17 cellular contexts compared by ENCODE assay signal in the genomic region with DNA sequence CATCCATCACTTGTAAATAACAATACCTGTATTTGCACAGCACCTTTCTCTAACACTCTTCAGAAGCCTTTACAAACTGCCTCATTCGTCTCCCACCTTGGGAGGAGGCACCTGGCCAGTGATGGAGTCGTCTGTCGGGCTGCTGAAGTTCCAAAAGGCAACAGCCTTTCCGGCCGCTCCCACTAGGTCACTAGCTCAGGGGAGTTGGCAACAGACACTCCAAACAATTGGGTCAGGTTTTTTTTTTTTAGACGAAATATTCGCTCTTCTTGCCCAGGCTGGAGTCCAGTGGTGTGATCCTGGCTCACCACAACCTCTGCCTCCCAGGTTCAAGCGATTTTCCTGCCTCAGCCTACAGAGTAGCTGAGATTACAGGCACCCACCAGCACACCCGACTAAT. TPM values are rescaled to one million over a fixed set of nuclear protein-coding genes. Genes with fewer than 3 reads are reported as not detected.
DNase-seq lines count a peak whose midpoint lies in the region; ATAC-seq and TF ChIP-seq lines count a peak whose summit lies in the region.
"Had no signal": no experiment of that assay in that cellular context is flagged by ENCODE, and none has a peak within 500 bp of the region (broad histone marks: within the 10 kb centered on the region; RNA-seq: fewer than 3 reads in every experiment).

No MANE protein-coding gene starts in this region.

- TF ChIP-seq CTCF in right atrium auricular region (IDR thresholded peaks at IDR 0.05) (no peak), uterus (IDR thresholded peaks at IDR 0.05) (no peak)

- peak overlapping the region; percentile 14 for H3K4me3 Mint-ChIP-seq in activated naive CD8-positive, alpha-beta T cell treated with anti-CD3 and anti-CD28 coated beads for 36 hours
- H3K4me3 Mint-ChIP-seq: T-helper 2 cell treated with Interferon-gamma antibody and Interleukin-4, amounts not matched to agents 5 μg/mL and 100 μg/mL, for 36 hours had no signal

- peaks cover 55% of the 10 kb centered on the region for H3K4me1 Mint-ChIP-seq in activated naive CD8-positive, alpha-beta T cell treated with anti-CD3 and anti-CD28 coated beads for 36 hours

- no peak for ATAC-seq in Right ventricle myocardium superior (ENCODE audit: poor library complexity)
- peak; percentile 57 for ATAC-seq in left lobe of liver
- ATAC-seq: natural killer cell had no signal

- H3K27me3 ChIP-seq in right atrium auricular region (no peaks in the 10 kb centered on the region), uterus (no peaks in the 10 kb centered on the region), MG63 (no peaks in the 10 kb centered on the region)
- H3K27me3 ChIP-seq: SJCRH30 had no signal

- DNase-seq in right atrium auricular region (ENCODE audit: low spot score) (no peak), Right ventricle myocardium superior (no peak), left lobe of liver (ENCODE audit: low spot score) (peak; percentile 77), uterus (no peak), MG63 (no peak), H4 (ENCODE audit: low spot score) (no peak)
- no peak for DNase-seq in activated naive CD8-positive, alpha-beta T cell treated with anti-CD3 and anti-CD28 coated beads for 36 hours
- DNase-seq in central memory CD4-positive, alpha-beta T cell = no peak
- DNase-seq: activated T-cell treated with anti-CD3 and anti-CD28 coated beads for 4 hours, MM.1S, natural killer cell, NCI-H187 treated with DMSO at 0.1 percent for 48 hours, NCI-H526, SJCRH30 had no signal

- intact Hi-C loops in Right ventricle myocardium superior (cut with DNase I) (loop anchor here (5.0 kb wide), 1 partner anchor 55 kb away; no protein-coding TSS in a partner anchor), uterus (cut with DNase I; ENCODE audit: low total_unique reads) (no loop called here)

- H3K4me1 ChIP-seq in right atrium auricular region (peaks cover 0 to 45% of the 10 kb centered on the region in 2 donors), uterus (peaks cover 0 to 19% of the 10 kb centered on the region in 2 donors)
- H3K4me1 ChIP-seq: SJCRH30 had no signal

- H3K27me3 Mint-ChIP-seq in activated naive CD8-positive, alpha-beta T cell treated with anti-CD3 and anti-CD28 coated beads for 36 hours = no peaks in the 10 kb centered on the region
- H3K27me3 Mint-ChIP-seq: progenitor cell of endocrine pancreas had no signal

- peaks cover 6% of the 10 kb centered on the region for H3K36me3 ChIP-seq in right atrium auricular region
- no peaks in the 10 kb centered on the region for H3K36me3 ChIP-seq in uterus
- H3K36me3 ChIP-seq in MG63 = peaks cover 44% of the 10 kb centered on the region
- H3K36me3 ChIP-seq: SJCRH30 had no signal

- H3K9me3 ChIP-seq in right atrium auricular region = no peaks in the 10 kb centered on the region
- H3K9me3 ChIP-seq in uterus = no peaks in the 10 kb centered on the region
- H3K9me3 ChIP-seq in MG63 = no peaks in the 10 kb centered on the region
- H3K9me3 ChIP-seq: HAP-1, SJCRH30 had no signal

- H3K27ac ChIP-seq in right atrium auricular region (peak overlapping the region; percentile 59 to 65), uterus (peak overlapping the region; percentile 35 to 46)
- H3K27ac ChIP-seq: SJCRH30 had no signal

- H3K27ac Mint-ChIP-seq in activated naive CD8-positive, alpha-beta T cell treated with anti-CD3 and anti-CD28 coated beads for 36 hours = peak overlapping the region; percentile 34
- H3K27ac Mint-ChIP-seq: progenitor cell of endocrine pancreas had no signal

- H3K4me3 ChIP-seq in right atrium auricular region (no peak overlapping the region), uterus (no peak overlapping the region), MG63 (no peak overlapping the region)
- H3K4me3 ChIP-seq: HAP-1, SJCRH30 had no signal

- H3K36me3 Mint-ChIP-seq in activated naive CD8-positive, alpha-beta T cell treated with anti-CD3 and anti-CD28 coated beads for 36 hours = peaks cover 38% of the 10 kb centered on the region
- H3K36me3 Mint-ChIP-seq: natural killer cell had no signal

- no peak for TF ChIP-seq POLR2A in uterus (IDR thresholded peaks at IDR 0.05)

- H3K9me3 Mint-ChIP-seq in activated naive CD8-positive, alpha-beta T cell treated with anti-CD3 and anti-CD28 coated beads for 36 hours = no peaks in the 10 kb centered on the region
- H3K9me3 Mint-ChIP-seq: natural killer cell; T-helper 2 cell treated with Interferon-gamma antibody and Interleukin-4, amounts not matched to agents 5 μg/mL and 100 μg/mL, for 36 hours had no signal

RNA-seq across cellular contexts. Expression of a gene that starts 4.0 kb away (rescaled TPM):
- total RNA-seq in right atrium auricular region (10 to 100 TPM; 34.6 to 65.8 TPM), Right ventricle myocardium superior (13.6 TPM), left lobe of liver (129 TPM), uterus (10 to 100 TPM; 38.2 to 83.9 (median 50.0) TPM)
- 10 to 100 TPM; 53.2 to 53.4 TPM for total RNA-seq in activated naive CD8-positive, alpha-beta T cell treated with anti-CD3 and anti-CD28 coated beads for 36 hours
- 20.1 and 26.4 TPM in 2 replicates for total RNA-seq in MG63 (2014; rRNA removed; shearing (Covaris generic); ENCODE audit: low replicate concordance)
- 38.0 and 41.5 TPM in 2 replicates for total RNA-seq in H4 (2014; rRNA removed; shearing (Covaris generic))
